In the genomic region with DNA sequence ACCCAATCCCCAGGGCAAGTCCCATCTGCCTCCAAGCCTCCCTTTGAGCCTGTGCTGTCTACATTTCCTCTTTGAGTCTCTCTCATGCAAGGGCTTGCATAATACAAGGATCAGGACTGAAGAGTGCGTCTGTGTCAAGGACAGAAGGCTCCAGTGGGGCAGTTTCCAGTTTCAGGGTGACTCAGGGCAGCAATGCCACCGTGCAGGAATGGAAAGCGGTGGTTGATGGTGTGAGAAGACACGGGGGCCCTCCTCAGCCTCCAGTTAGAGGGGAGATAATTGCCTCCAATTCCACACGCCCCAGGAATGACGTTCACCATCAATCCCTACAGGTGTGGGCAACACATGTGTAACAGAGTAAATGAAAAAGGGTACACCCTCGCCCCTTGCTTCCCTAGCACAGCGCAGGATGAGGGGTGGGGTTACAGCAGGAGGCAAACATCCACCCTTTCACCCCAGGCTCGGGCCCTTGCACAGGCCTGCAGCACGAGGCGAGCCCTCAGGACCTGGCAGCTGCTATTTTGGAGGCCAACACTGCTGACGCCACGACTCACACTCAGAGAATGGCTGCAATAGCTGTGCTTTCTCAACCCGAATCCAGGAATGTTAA, we compare ENCODE assay signal across 8 cellular contexts. TPM values are rescaled to one million over a fixed set of nuclear protein-coding genes. Genes with fewer than 3 reads are reported as not detected.
DNase-seq lines count a peak whose midpoint lies in the region; ATAC-seq, FAIRE-seq and TF ChIP-seq lines count a peak whose summit lies in the region.

No MANE protein-coding gene starts in this region.

- intact Hi-C loops in sigmoid colon (cut with DNase I): no loop called here

- H3K23me2 ChIP-seq in H1 (ENCODE audit: low read depth, low read length): no peaks in the 10 kb centered on the region

- H3K4me1 ChIP-seq in H1 (replicated peaks in 1 of 4; ENCODE audit: control insufficient read depth in 3 of 4, insufficient read depth in 4 of 4, low read length in 3 of 4) (peaks cover 0 to 8% (median 2%) of the 10 kb centered on the region in 4 experiments; a peak in 2 of 7 replicates), sigmoid colon (no peaks in the 10 kb centered on the region)

- no peak overlapping the region for H2BK20ac ChIP-seq in H1 (ENCODE audit: low read length)

- WGBS in H1 (ENCODE audit: extremely low coverage in 1 of 2, insufficient coverage in 1 of 2, insufficient read length in 1 of 2, insufficient replicate concordance in 2 of 2, low coverage in 1 of 2, low lambda C conversion rate in 2 of 2, missing lambda C conversion rate in 1 of 2), 2 experiments: 87% methylated on average over 14 of the region's 14 CpGs; no CpG with 5 or more reads in 1 of the 2 experiments
- WGBS in sigmoid colon, 2 donors: 83% methylated on average over 14 of the region's 14 CpGs

- no peak overlapping the region for H4K8ac ChIP-seq in H1 (ENCODE audit: extremely low read depth, insufficient read depth, low read length)

- no peak overlapping the region for H4K91ac ChIP-seq in H1 (replicated peaks; ENCODE audit: insufficient read length, low read length)

- no peak for FAIRE-seq in H1 (lab: Jason Lieb, UNC)

- ATAC-seq in GM19025 (IDR thresholded peaks at IDR 0.05; ENCODE audit: low read depth, unreplicated experiment): peak; percentile 55

- no peak overlapping the region for H3K23ac ChIP-seq in H1 (ENCODE audit: insufficient read length)

- no peak overlapping the region for H3K4ac ChIP-seq in H1 (replicated peaks; ENCODE audit: insufficient read length, low read depth, low read length)

- DNase-seq in MV-4-11 (lab: John Stamatoyannopoulos, UW) (peak; percentile 98), H1 (ENCODE audit: low read depth in 1 of 2, low spot score in 2 of 2) (no peak), sigmoid colon (peak; percentile 75), NCI-H510A treated with DMSO at 0.1 percent for 48 hours (lab: John Stamatoyannopoulos, UW) (no peak)
- no peak for DNase-seq in activated CD8-positive, alpha-beta memory T cell treated with anti-CD3 and anti-CD28 coated beads, Interleukin-2, amount 50 U/mL, for 4 hours
- DNase-seq in stimulated activated CD4-positive, alpha-beta T cell treated with anti-CD3 and anti-CD28 coated beads, Interleukin-12 subunit alpha, Interleukin-12 subunit beta, amount 100 ng/mL, for 4 hours: no peak
- no peak for DNase-seq in stimulated activated CD4-positive, alpha-beta T cell treated with anti-CD3 and anti-CD28 coated beads, Interleukin-15, amount 100 ng/mL, for 24 hours

- H3K18ac ChIP-seq in H1 (ENCODE audit: extremely low read depth, low read length): no peak overlapping the region

- H3K14ac ChIP-seq in H1 (ENCODE audit: insufficient read length): no peak overlapping the region

- H3K27me3 ChIP-seq in H1 (replicated peaks in 1 of 4; ENCODE audit: control insufficient read depth in 3 of 4, extremely low read depth in 1 of 4, insufficient read depth in 3 of 4, low read length in 3 of 4): no peaks in the 10 kb centered on the region
- no peaks in the 10 kb centered on the region for H3K27me3 ChIP-seq in sigmoid colon

- no peak overlapping the region for H2AFZ ChIP-seq in H1 (ENCODE audit: low read length)

- H3K4me2 ChIP-seq in H1 (ENCODE audit: insufficient read depth in 1 of 2, low read depth in 2 of 2, low read length in 2 of 2): no peak overlapping the region

- no peaks in the 10 kb centered on the region for H3K79me1 ChIP-seq in H1 (ENCODE audit: low read depth, low read length)

- peaks cover 3 to 6% of the 10 kb centered on the region in 2 experiments for H4K20me1 ChIP-seq in H1 (replicated peaks in 1 of 2; ENCODE audit: control insufficient read depth in 1 of 2, insufficient read depth in 2 of 2, low read length in 2 of 2)

- no peak overlapping the region for H4K5ac ChIP-seq in H1 (ENCODE audit: insufficient read length, low read depth, low read length)

- no peak overlapping the region for H3K56ac ChIP-seq in H1 (replicated peaks; ENCODE audit: insufficient read length, low read depth, low read length)

- no peak for TF ChIP-seq CTCF in H1 (IDR thresholded peaks at IDR 0.05; ENCODE audit: control extremely low read depth in 1 of 3, insufficient read depth in 1 of 3, low read depth in 1 of 3, low read length in 3 of 3)
- TF ChIP-seq CTCF in sigmoid colon (IDR thresholded peaks at IDR 0.05): no peak

- H3K9ac ChIP-seq in H1 (replicated peaks in 1 of 4; ENCODE audit: extremely low read depth in 1 of 4, low read depth in 3 of 4, low read length in 3 of 4): no peak overlapping the region

- H3K9me3 ChIP-seq in H1 (ENCODE audit: insufficient read depth in 2 of 2, low read depth in 1 of 2, low read length in 1 of 2): no peaks in the 10 kb centered on the region
- H3K9me3 ChIP-seq in sigmoid colon: no peaks in the 10 kb centered on the region

- H3K36me3 ChIP-seq in H1 (ENCODE audit: control insufficient read depth in 2 of 4, insufficient read depth in 4 of 4, low read length in 3 of 4) (no peaks in the 10 kb centered on the region), sigmoid colon (peaks cover 0 to 18% (median 4%) of the 10 kb centered on the region in 4 donors)

- POLR2A ChIA-PET in H1 (lab: Charles Lee; ENCODE audit: partially characterized antibody): interaction anchor here (0.9 to 1.1 kb wide), 2 partner anchors 22 to 81 kb away, joined by 3 to 4 read pairs; no protein-coding TSS in a partner anchor

- peak overlapping the region; percentile 24; the same call in 1 of the 2 replicates for H2BK5ac ChIP-seq in H1 (ENCODE audit: low read depth, low read length)

- no peaks in the 10 kb centered on the region for H3K79me2 ChIP-seq in H1 (ENCODE audit: control insufficient read depth in 1 of 2, insufficient read depth in 2 of 2, low read length in 2 of 2)

- H3K4me3 ChIP-seq in H1 (ENCODE audit: extremely low read depth in 1 of 4, insufficient read depth in 2 of 4, low read depth in 3 of 4, low read length in 4 of 4): no peak overlapping the region
- no peak overlapping the region for H3K4me3 ChIP-seq in sigmoid colon

- H2AK5ac ChIP-seq in H1 (ENCODE audit: low read depth, low read length): no peak overlapping the region

- no peak overlapping the region for H2BK120ac ChIP-seq in H1 (replicated peaks; ENCODE audit: low read depth, low read length)

- H2BK15ac ChIP-seq in H1 (ENCODE audit: low read length): no peak overlapping the region

- no peak for TF ChIP-seq EP300 in H1 (IDR thresholded peaks at IDR 0.05; ENCODE audit: borderline replicate concordance in 1 of 2, low read depth in 2 of 2, low read length in 2 of 2)
- no peak for TF ChIP-seq EP300 in sigmoid colon (IDR thresholded peaks at IDR 0.05)

- CTCF ChIA-PET in H1 (lab: Charles Lee; ENCODE audit: partially characterized antibody): interaction anchor here (0.9 to 1.3 kb wide), 2 partner anchors 9 to 42 kb away, joined by 4 read pairs; no protein-coding TSS in a partner anchor

- H3K27ac ChIP-seq in H1 (ENCODE audit: low read depth, low read length) (no peak overlapping the region), sigmoid colon (peak overlapping the region in 3 of 4 donors; percentile 24 to 63 (median 46))

- H2BK12ac ChIP-seq in H1 (ENCODE audit: low read depth, low read length): no peak overlapping the region

- no peak for TF ChIP-seq POLR2A in H1 (IDR thresholded peaks at IDR 0.05; ENCODE audit: control extremely low read depth in 1 of 2, low read depth in 2 of 2, low read length in 2 of 2)
- TF ChIP-seq POLR2A in sigmoid colon (IDR thresholded peaks at IDR 0.05): no peak

- TF ChIP-seq RAD21 in H1 (IDR thresholded peaks at IDR 0.05 in 1 of 2, conservative IDR thresholded peaks at IDR 0.05 in 1 of 2; ENCODE audit: low read depth in 2 of 2, low read length in 2 of 2): no peak

RNA-seq across cellular contexts. Expression of gene SLC25A19, which starts 24.8 kb away (rescaled TPM):
- total RNA-seq in H1 (2021; fragmentation: NEBNext Ultra II Directional; extraction: Animal tissue kit (Norgen Biotek cat#: 25700)): 28.6 and 33.3 TPM in 2 replicates
- polyA plus RNA-seq in H1 (2011; rRNA removed) (32.6 and 34.2 TPM in 2 replicates), sigmoid colon (10 to 100 TPM in 2 of 3 donors, 1 to 10 TPM in 1; 5.4 to 20.1 (median 12.0) TPM)
- polyA plus RNA-seq in H1 (2011; cell fraction: cytosol; rRNA removed): 28.9 TPM
- polyA plus RNA-seq in H1 (2011; cell fraction: nucleus; rRNA removed): 28.4 TPM
- 18.5 to 29.1 TPM (median 25.6 TPM) in 4 replicates for polyA plus RNA-seq in H1 (2012, experiment 1 of 2)
- 29.7 TPM for polyA plus RNA-seq in H1 (2012, experiment 2 of 2)
- 26.5 TPM for polyA plus RNA-seq in H1 (2013, experiment 1 of 2)
- 25.1 TPM for polyA plus RNA-seq in H1 (2013, experiment 2 of 2)
- 19.6 and 21.1 TPM in 2 replicates for polyA minus RNA-seq in H1 (2011; rRNA and poly(A)+ RNA removed)
- polyA minus RNA-seq in H1 (2011; cell fraction: cytosol; rRNA and poly(A)+ RNA removed): 10.9 TPM
- 18.0 TPM for polyA minus RNA-seq in H1 (2011; cell fraction: nucleus; rRNA and poly(A)+ RNA removed)
- total RNA-seq in sigmoid colon: 10 to 100 TPM in 3 of 4 donors, 1 to 10 TPM in 1; 8.7 to 19.6 (median 14.7) TPM

RNA-seq across cellular contexts. Expression of gene MIF4GD, which starts 43.0 kb away (rescaled TPM):
- 16.1 and 17.5 TPM in 2 replicates for total RNA-seq in H1 (2021; fragmentation: NEBNext Ultra II Directional; extraction: Animal tissue kit (Norgen Biotek cat#: 25700))
- 51.1 and 60.6 TPM in 2 replicates for polyA plus RNA-seq in H1 (2011; rRNA removed)
- polyA plus RNA-seq in H1 (2011; cell fraction: cytosol; rRNA removed): 50.3 TPM
- polyA plus RNA-seq in H1 (2011; cell fraction: nucleus; rRNA removed): 38.8 TPM
- polyA plus RNA-seq in H1 (2012, experiment 1 of 2): 18.3 to 30.8 TPM (median 24.5 TPM) in 4 replicates
- 29.7 TPM for polyA plus RNA-seq in H1 (2012, experiment 2 of 2)
- polyA plus RNA-seq in H1 (2013, experiment 1 of 2): 18.4 TPM
- 18.0 TPM for polyA plus RNA-seq in H1 (2013, experiment 2 of 2)
- polyA minus RNA-seq in H1 (2011; rRNA and poly(A)+ RNA removed): 29.5 and 38.8 TPM in 2 replicates
- polyA minus RNA-seq in H1 (2011; cell fraction: cytosol; rRNA and poly(A)+ RNA removed): 10.4 TPM
- 13.0 TPM for polyA minus RNA-seq in H1 (2011; cell fraction: nucleus; rRNA and poly(A)+ RNA removed)
- total RNA-seq in sigmoid colon: 10 to 100 TPM; 18.1 to 40.7 (median 26.2) TPM
- polyA plus RNA-seq in sigmoid colon: 10 to 100 TPM; 15.0 to 33.5 (median 19.0) TPM

RNA-seq across cellular contexts. Expression of gene MRPS7, which starts 52.4 kb away (rescaled TPM):
- 75.5 and 79.4 TPM in 2 replicates for total RNA-seq in H1 (2021; fragmentation: NEBNext Ultra II Directional; extraction: Animal tissue kit (Norgen Biotek cat#: 25700))
- polyA plus RNA-seq in H1 (2011; rRNA removed): 53.9 and 63.4 TPM in 2 replicates
- 88.1 TPM for polyA plus RNA-seq in H1 (2011; cell fraction: cytosol; rRNA removed)
- 48.6 TPM for polyA plus RNA-seq in H1 (2011; cell fraction: nucleus; rRNA removed)
- 85.8 to 103 TPM (median 95.2 TPM) in 4 replicates for polyA plus RNA-seq in H1 (2012, experiment 1 of 2)
- polyA plus RNA-seq in H1 (2012, experiment 2 of 2): 53.8 TPM
- 58.9 TPM for polyA plus RNA-seq in H1 (2013, experiment 1 of 2)
- 58.5 TPM for polyA plus RNA-seq in H1 (2013, experiment 2 of 2)
- polyA minus RNA-seq in H1 (2011; rRNA and poly(A)+ RNA removed): 60.9 and 63.9 TPM in 2 replicates
- 31.1 TPM for polyA minus RNA-seq in H1 (2011; cell fraction: cytosol; rRNA and poly(A)+ RNA removed)
- 38.1 TPM for polyA minus RNA-seq in H1 (2011; cell fraction: nucleus; rRNA and poly(A)+ RNA removed)
- 10 to 100 TPM; 26.6 to 51.5 (median 39.2) TPM for total RNA-seq in sigmoid colon
- polyA plus RNA-seq in sigmoid colon: 10 to 100 TPM; 73.3 to 96.4 (median 73.4) TPM

RNA-seq across cellular contexts. Expression of gene GGA3, which starts 52.6 kb away (rescaled TPM):
- 54.2 and 60.0 TPM in 2 replicates for total RNA-seq in H1 (2021; fragmentation: NEBNext Ultra II Directional; extraction: Animal tissue kit (Norgen Biotek cat#: 25700))
- polyA plus RNA-seq in H1 (2011; rRNA removed) (40.6 and 53.8 TPM in 2 replicates), sigmoid colon (10 to 100 TPM; 10.2 to 35.8 (median 12.0) TPM)
- 33.2 TPM for polyA plus RNA-seq in H1 (2011; cell fraction: cytosol; rRNA removed)
- polyA plus RNA-seq in H1 (2011; cell fraction: nucleus; rRNA removed): 198 TPM
- 46.1 to 56.0 TPM (median 51.1 TPM) in 4 replicates for polyA plus RNA-seq in H1 (2012, experiment 1 of 2)
- 34.9 TPM for polyA plus RNA-seq in H1 (2012, experiment 2 of 2)
- polyA plus RNA-seq in H1 (2013, experiment 1 of 2): 29.5 TPM
- polyA plus RNA-seq in H1 (2013, experiment 2 of 2): 29.5 TPM
- 68.7 and 69.3 TPM in 2 replicates for polyA minus RNA-seq in H1 (2011; rRNA and poly(A)+ RNA removed)
- polyA minus RNA-seq in H1 (2011; cell fraction: cytosol; rRNA and poly(A)+ RNA removed): 27.2 TPM
- polyA minus RNA-seq in H1 (2011; cell fraction: nucleus; rRNA and poly(A)+ RNA removed): 63.3 TPM
- total RNA-seq in sigmoid colon: 10 to 100 TPM; 16.0 to 22.1 (median 17.9) TPM

Comparison
In these comparisons a context has a peak if more than half of its experiments do, and no peak if none do; other contexts are left out.
1. DNase-seq: peak in MV-4-11 (single experiment) and sigmoid colon (single experiment); none in H1 (0 of 2), activated CD8-positive, alpha-beta memory T cell treated with anti-CD3 and anti-CD28 coated beads, Interleukin-2, amount 50 U/mL, for 4 hours (single experiment), stimulated activated CD4-positive, alpha-beta T cell treated with anti-CD3 and anti-CD28 coated beads, Interleukin-12 subunit alpha, Interleukin-12 subunit beta, amount 100 ng/mL, for 4 hours (single experiment), stimulated activated CD4-positive, alpha-beta T cell treated with anti-CD3 and anti-CD28 coated beads, Interleukin-15, amount 100 ng/mL, for 24 hours (single experiment) and NCI-H510A treated with DMSO at 0.1 percent for 48 hours (single experiment).